In genomic region chr14:80004871-80005270, GRCh38 we compare ENCODE assay signal across 36 cellular contexts.
"Had no signal": no experiment of that assay in that cellular context is flagged by ENCODE, and none has a peak within 500 bp of the region (broad histone marks: within the 10 kb centered on the region; RNA-seq: fewer than 3 reads in every experiment).

No MANE protein-coding gene starts in this region.

- DNase-seq: activated CD4-positive, alpha-beta memory T cell treated with anti-CD3 and anti-CD28 coated beads for 36 hours; activated CD4-positive, alpha-beta T cell treated with anti-CD3 and anti-CD28 coated beads for 1 hour; activated CD4-positive, alpha-beta T cell treated with anti-CD3 and anti-CD28 coated beads for 36 hours; activated CD4-positive, alpha-beta T cell treated with anti-CD3 and anti-CD28 coated beads, Interleukin-2, amount 10 ng/mL, durations not matched to agents 24 days and 14 days; activated CD4-positive, alpha-beta T cell treated with anti-CD3 and anti-CD28 coated beads, Interleukin-2, amount 50 U/mL, for 1 hour; activated CD4-positive, alpha-beta T cell treated with anti-CD3 and anti-CD28 coated beads, Interleukin-2, amount 50 U/mL, for 4 hours; activated CD4-positive, CD25-positive, alpha-beta regulatory T cell; activated CD8-positive, alpha-beta memory T cell treated with anti-CD3 and anti-CD28 coated beads, Interleukin-2, amount 50 U/mL, for 4 hours; activated CD8-positive, alpha-beta T cell treated with anti-CD3 and anti-CD28 coated beads for 36 hours; activated effector memory CD4-positive, alpha-beta T cell treated with anti-CD3 and anti-CD28 coated beads, Interleukin-2, amount 50 U/mL, for 16 hours; activated gamma-delta T cell treated with Interleukin-2 at 50 U/mL for 16 hours; activated naive CD4-positive, alpha-beta T cell; activated naive CD4-positive, alpha-beta T cell treated with anti-CD3 and anti-CD28 coated beads for 36 hours; activated naive CD4-positive, alpha-beta T cell treated with anti-CD3 and anti-CD28 coated beads, Interleukin-2, amount 50 U/mL, for 16 hours; activated naive CD8-positive, alpha-beta T cell treated with anti-CD3 and anti-CD28 coated beads for 36 hours; activated T-cell treated with anti-CD3 and anti-CD28 coated beads for 4 hours; activated T-cell treated with anti-CD3 and anti-CD28 coated beads, Interleukin-2, amount 50 U/mL, for 24 hours; activated T-cell treated with anti-CD3 and anti-CD28 coated beads, Interleukin-2, amount 50 U/mL, for 48 hours; adrenal gland; amniotic stem cell; aorta; body of pancreas; brain microvascular endothelial cell; central memory CD4-positive, alpha-beta T cell; T-helper 1 cell; T-helper 2 cell; T-helper 9 cell; WERI-Rb-1 had no signal

- ATAC-seq: activated CD4-positive, alpha-beta T cell treated with anti-CD3 and anti-CD28 coated beads for 36 hours; activated CD4-positive, CD25-positive, alpha-beta regulatory T cell treated with anti-CD3 and anti-CD28 coated beads, Interleukin-2, amount 50 U/mL, for 24 hours; activated CD8-positive, alpha-beta T cell treated with anti-CD3 and anti-CD28 coated beads for 36 hours; activated naive CD4-positive, alpha-beta T cell treated with anti-CD3 and anti-CD28 coated beads, Interleukin-2, amount 50 U/mL, for 72 hours; activated T-helper 17 cell treated with anti-CD3 and anti-CD28 coated beads, Interleukin-2, amount 50 U/mL, for 72 hours; body of pancreas; WTC11 had no signal

- H3K36me3 Mint-ChIP-seq: activated CD4-positive, alpha-beta memory T cell treated with anti-CD3 and anti-CD28 coated beads for 36 hours; activated naive CD4-positive, alpha-beta T cell treated with anti-CD3 and anti-CD28 coated beads, Interleukin-2, amount 50 U/mL, for 72 hours; activated naive CD8-positive, alpha-beta T cell treated with anti-CD3 and anti-CD28 coated beads for 36 hours had no signal

- H3K27ac ChIP-seq: adrenal gland, body of pancreas, brain microvascular endothelial cell, breast epithelium, WERI-Rb-1 had no signal

- H3K4me1 Mint-ChIP-seq: activated CD4-positive, alpha-beta T cell treated with anti-CD3 and anti-CD28 coated beads for 36 hours; activated CD4-positive, alpha-beta T cell treated with anti-CD3 and anti-CD28 coated beads, Interleukin-2, amount 10 ng/mL, durations not matched to agents 24 days and 14 days; activated naive CD8-positive, alpha-beta T cell treated with anti-CD3 and anti-CD28 coated beads for 36 hours; activated T-helper 17 cell treated with anti-CD3 and anti-CD28 coated beads, Interleukin-2, amount 50 U/mL, for 72 hours; WTC11 had no signal

- H3K27me3 Mint-ChIP-seq: activated CD4-positive, alpha-beta memory T cell treated with anti-CD3 and anti-CD28 coated beads for 36 hours; activated CD4-positive, alpha-beta T cell treated with anti-CD3 and anti-CD28 coated beads for 36 hours; activated CD4-positive, alpha-beta T cell treated with anti-CD3 and anti-CD28 coated beads, Interleukin-2, amount 10 ng/mL, durations not matched to agents 24 days and 14 days; activated CD8-positive, alpha-beta T cell treated with anti-CD3 and anti-CD28 coated beads for 36 hours; activated naive CD8-positive, alpha-beta T cell treated with anti-CD3 and anti-CD28 coated beads for 36 hours; activated T-cell treated with anti-CD3 and anti-CD28 coated beads, Interleukin-2, amount 50 U/mL, for 24 hours; activated T-helper 17 cell treated with anti-CD3 and anti-CD28 coated beads, Interleukin-2, amount 50 U/mL, for 72 hours had no signal

- H3K4me3 Mint-ChIP-seq: activated CD4-positive, alpha-beta memory T cell treated with anti-CD3 and anti-CD28 coated beads for 36 hours; activated CD4-positive, alpha-beta T cell treated with anti-CD3 and anti-CD28 coated beads for 36 hours; activated CD4-positive, alpha-beta T cell treated with anti-CD3 and anti-CD28 coated beads, Interleukin-2, amount 10 ng/mL, durations not matched to agents 24 days and 14 days; activated CD8-positive, alpha-beta T cell treated with anti-CD3 and anti-CD28 coated beads for 36 hours; activated naive CD4-positive, alpha-beta T cell treated with anti-CD3 and anti-CD28 coated beads for 36 hours; activated naive CD8-positive, alpha-beta T cell treated with anti-CD3 and anti-CD28 coated beads for 36 hours; activated T-cell treated with anti-CD3 and anti-CD28 coated beads, Interleukin-2, amount 50 U/mL, for 24 hours; activated T-helper 1 cell treated with anti-CD3 and anti-CD28 coated beads, Interleukin-12 subunit alpha, Interleukin-12 subunit beta, Interleukin-2, Interleukin-4 antibody, amounts not matched to agents 30 ng/mL and 10 ng/mL and 1 ng/mL, durations not matched to agents 14 hours and 24 hours and 36 hours; activated T-helper 17 cell treated with anti-CD3 and anti-CD28 coated beads, Interleukin-2, amount 50 U/mL, for 72 hours; T-helper 1 cell treated with Interleukin-12 subunit alpha and Interleukin-12 subunit beta and Interleukin-4 antibody, amounts not matched to agents 30 μg/mL and 1 μg/mL, for 36 hours; T-helper 2 cell treated with Interferon-gamma antibody and Interleukin-4, amounts not matched to agents 5 μg/mL and 100 μg/mL, for 36 hours; WTC11 had no signal

- H3K27ac Mint-ChIP-seq: activated CD4-positive, alpha-beta memory T cell treated with anti-CD3 and anti-CD28 coated beads for 36 hours; activated CD4-positive, alpha-beta T cell treated with anti-CD3 and anti-CD28 coated beads for 36 hours; activated CD4-positive, alpha-beta T cell treated with anti-CD3 and anti-CD28 coated beads, Interleukin-2, amount 10 ng/mL, durations not matched to agents 24 days and 14 days; activated CD8-positive, alpha-beta T cell treated with anti-CD3 and anti-CD28 coated beads for 36 hours; activated naive CD4-positive, alpha-beta T cell treated with anti-CD3 and anti-CD28 coated beads for 36 hours; activated naive CD4-positive, alpha-beta T cell treated with anti-CD3 and anti-CD28 coated beads, Interleukin-2, amount 50 U/mL, for 72 hours; activated naive CD8-positive, alpha-beta T cell treated with anti-CD3 and anti-CD28 coated beads for 36 hours; activated T-cell treated with anti-CD3 and anti-CD28 coated beads, Interleukin-2, amount 50 U/mL, for 24 hours; activated T-helper 1 cell treated with anti-CD3 and anti-CD28 coated beads, Interleukin-12 subunit alpha, Interleukin-12 subunit beta, Interleukin-2, Interleukin-4 antibody, amounts not matched to agents 30 ng/mL and 10 ng/mL and 1 ng/mL, durations not matched to agents 14 hours and 24 hours and 36 hours; activated T-helper 17 cell treated with anti-CD3 and anti-CD28 coated beads, Interleukin-2, amount 50 U/mL, for 72 hours; T-helper 1 cell treated with Interleukin-12 subunit alpha and Interleukin-12 subunit beta and Interleukin-4 antibody, amounts not matched to agents 30 μg/mL and 1 μg/mL, for 36 hours; T-helper 2 cell treated with Interferon-gamma antibody and Interleukin-4, amounts not matched to agents 5 μg/mL and 100 μg/mL, for 36 hours; WTC11 had no signal
